Comparison of ENCODE assay signal across 15 cellular contexts in genomic region chr7:43077732-43078391, GRCh38. TPM values are rescaled to one million over a fixed set of nuclear protein-coding genes. Genes with fewer than 3 reads are reported as not detected.
DNase-seq lines count a peak whose midpoint lies in the region; ATAC-seq, FAIRE-seq and TF ChIP-seq lines count a peak whose summit lies in the region.
"Had no signal": no experiment of that assay in that cellular context is flagged by ENCODE, and none has a peak within 500 bp of the region (broad histone marks: within the 10 kb centered on the region; RNA-seq: fewer than 3 reads in every experiment).

No MANE protein-coding gene starts in this region.

- FAIRE-seq in GM12891 (lab: Jason Lieb, UNC) = no peak
- FAIRE-seq: GM12878 had no signal

- DNase-seq in EH (ENCODE audit: low read depth) (peak; percentile 39), HS-5 (ENCODE audit: low read depth) (peak; percentile 37), SK-N-DZ (ENCODE audit: low spot score) (peak; percentile 19), iPS-NIHi7 (ENCODE audit: extremely low spot score) (peak; percentile 56), GM12891 (ENCODE audit: insufficient read length, low spot score) (no peak)
- DNase-seq: effector CD8-positive, alpha-beta T cell; hippocampal formation; NCI-H2107; sigmoid colon; T-cell; uterus had no signal

- TF ChIP-seq POLR2A in GM12891 (IDR thresholded peaks at IDR 0.05; ENCODE audit: low read depth, low read length) = no peak

- ATAC-seq in HG03432 (IDR thresholded peaks at IDR 0.05; ENCODE audit: unreplicated experiment) = no peak
- no peak for ATAC-seq in HG02885 (IDR thresholded peaks at IDR 0.05; ENCODE audit: poor library complexity, unreplicated experiment)
- ATAC-seq in GM21447 (IDR thresholded peaks at IDR 0.05; ENCODE audit: unreplicated experiment) = no peak
- ATAC-seq: GM12878, T-cell had no signal

TF ChIP-seq in GM12891, 5 proteins besides CTCF, POLR2A, EP300 and RAD21:
- TF ChIP-seq POLR2AphosphoS5 (IDR thresholded peaks at IDR 0.05; ENCODE audit: low read depth, low read length) = no peak
- no peak for TF ChIP-seq POU2F2 (IDR thresholded peaks at IDR 0.05; ENCODE audit: low read depth, low read length)
- TF ChIP-seq TAF1 (IDR thresholded peaks at IDR 0.05; ENCODE audit: low read depth, low read length) = no peak
- no peak for TF ChIP-seq SPI1 (IDR thresholded peaks at IDR 0.05; ENCODE audit: low read depth, low read length)
- TF ChIP-seq PAX5 (IDR thresholded peaks at IDR 0.05; ENCODE audit: insufficient read depth, low read length, severe bottlenecking) = no peak

RNA-seq across cellular contexts. Expression of gene HECW1, which starts 34.6 kb away (rescaled TPM):
- 1.9 and 7.7 TPM in 2 replicates for polyA plus RNA-seq in SK-N-DZ (2014; cell fraction: cytosol; rRNA removed)
- polyA plus RNA-seq in SK-N-DZ (2014; cell fraction: nucleus; rRNA removed) = 3.7 and 6.7 TPM in 2 replicates
- polyA plus RNA-seq in GM12891 (2012; ENCODE audit: low read depth, missing spikeins) = 0.01 TPM
